In the genomic region with DNA sequence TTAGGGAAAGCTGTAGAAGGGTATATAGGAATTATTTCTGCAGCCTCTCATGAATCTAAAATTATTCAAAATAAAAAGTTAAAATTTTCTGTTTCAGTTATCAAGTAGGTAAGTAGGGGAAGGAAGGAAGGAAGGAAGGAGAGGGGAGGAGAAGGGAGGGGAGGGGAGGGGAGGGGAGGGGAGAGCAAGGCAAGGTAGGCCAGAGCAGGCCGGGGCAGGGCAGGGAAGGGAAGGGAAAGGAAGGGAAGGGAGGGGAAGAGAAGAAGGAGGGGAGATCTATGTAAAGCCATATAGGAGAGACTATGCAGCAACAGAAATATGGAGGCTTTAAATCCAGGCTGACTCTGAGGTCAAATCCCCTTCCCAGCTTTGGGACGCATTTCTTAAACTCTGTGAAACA, we compare ENCODE assay signal across 29 cellular contexts. TPM values are rescaled to one million over a fixed set of nuclear protein-coding genes. Genes with fewer than 3 reads are reported as not detected.
"Had no signal": no experiment of that assay in that cellular context is flagged by ENCODE, and none has a peak within 500 bp of the region (broad histone marks: within the 10 kb centered on the region; RNA-seq: fewer than 3 reads in every experiment).

No MANE protein-coding gene starts in this region.

- H3K27ac ChIP-seq: colonic mucosa, coronary artery, dorsolateral prefrontal cortex, epithelial cell of prostate, esophagus squamous epithelium, foreskin keratinocyte, gastrocnemius medialis, gastroesophageal sphincter, heart left ventricle, heart right ventricle had no signal

- H3K27me3 ChIP-seq: colonic mucosa, dorsolateral prefrontal cortex, esophagus squamous epithelium, gastrocnemius medialis, gastroesophageal sphincter, heart left ventricle, heart right ventricle had no signal

- H3K27ac Mint-ChIP-seq: dendritic cell treated with granulocyte-macrophage colony-stimulating factor and Interleukin-4, amounts not matched to agents 40 ng/mL and 50 ng/mL, for 4 days; effector memory CD8-positive, alpha-beta T cell; endodermal cell had no signal

- DNase-seq: colonic mucosa; cortex of kidney; dermis blood vessel endothelial cell; dorsolateral prefrontal cortex; effector CD4-positive, alpha-beta T cell; effector CD8-positive, alpha-beta T cell; effector memory CD4-positive, alpha-beta T cell; effector memory CD8-positive, alpha-beta T cell; endodermal cell; erythroblast; esophagus squamous epithelium; foreskin fibroblast; foreskin keratinocyte; foreskin melanocyte; gastrocnemius medialis; glutamatergic neuron; head of caudate nucleus; heart left ventricle; heart right ventricle had no signal

- H3K4me1 ChIP-seq: colonic mucosa, foreskin keratinocyte, gastrocnemius medialis, heart left ventricle, heart right ventricle had no signal

- FAIRE-seq: colon, endometrium, endothelial cell of umbilical vein, frontal cortex had no signal

- H3K4me3 Mint-ChIP-seq: dendritic cell treated with granulocyte-macrophage colony-stimulating factor and Interleukin-4, amounts not matched to agents 40 ng/mL and 50 ng/mL, for 4 days; effector memory CD8-positive, alpha-beta T cell; endodermal cell had no signal

- H3K9me3 Mint-ChIP-seq: dendritic cell treated with granulocyte-macrophage colony-stimulating factor and Interleukin-4, amounts not matched to agents 40 ng/mL and 50 ng/mL, for 4 days; effector memory CD8-positive, alpha-beta T cell; endodermal cell had no signal

- H3K4me3 ChIP-seq: colonic mucosa, coronary artery, dorsolateral prefrontal cortex, esophagus squamous epithelium, gastrocnemius medialis, gastroesophageal sphincter, heart left ventricle, heart right ventricle had no signal

- H3K36me3 ChIP-seq: colonic mucosa, esophagus squamous epithelium, gastrocnemius medialis, gastroesophageal sphincter, heart left ventricle, heart right ventricle had no signal

- H3K9me3 ChIP-seq: colonic mucosa, esophagus squamous epithelium, gastrocnemius medialis, gastroesophageal sphincter, heart left ventricle, heart right ventricle had no signal

- H3K27me3 Mint-ChIP-seq: dendritic cell treated with granulocyte-macrophage colony-stimulating factor and Interleukin-4, amounts not matched to agents 40 ng/mL and 50 ng/mL, for 4 days had no signal

- ATAC-seq: effector memory CD8-positive, alpha-beta T cell; esophagus mucosa; foreskin keratinocyte; gastrocnemius medialis; gastroesophageal sphincter; heart left ventricle; heart right ventricle had no signal

RNA-seq across cellular contexts. Expression of gene BOC, which starts 38.3 kb away (rescaled TPM):
- total RNA-seq: dermis microvascular lymphatic vessel endothelial cell, endothelial cell of umbilical vein had no signal
